Comparison of ENCODE assay signal across 12 cellular contexts in the genomic region with DNA sequence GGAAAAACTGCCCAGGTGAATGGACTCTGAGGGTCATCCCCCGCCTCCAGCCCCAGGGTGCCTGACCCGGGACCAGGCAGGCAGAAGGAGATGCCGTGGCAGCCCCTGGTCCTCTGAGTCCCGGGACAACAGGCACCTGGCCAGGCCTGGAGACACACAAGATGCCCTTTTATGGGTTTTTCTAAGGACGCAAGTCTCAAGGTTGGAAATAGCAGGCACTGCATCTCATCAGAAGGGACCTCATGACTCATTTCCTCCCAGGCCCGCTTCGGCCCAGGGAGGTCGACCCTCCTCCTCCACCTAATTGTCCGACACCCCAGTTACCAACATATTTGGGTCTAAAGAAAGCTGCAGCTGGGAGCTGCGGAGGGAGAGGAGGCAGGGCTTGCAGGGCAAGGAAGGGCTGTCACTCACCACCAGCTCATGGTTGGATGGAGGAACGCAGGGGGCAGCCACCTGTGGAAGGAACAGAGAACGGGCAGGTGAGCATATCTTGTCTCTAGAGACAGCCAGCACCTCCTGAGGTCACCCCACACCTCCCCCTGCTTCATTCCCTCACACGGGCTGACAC.
DNase-seq lines count a peak whose midpoint lies in the region; ATAC-seq and TF ChIP-seq lines count a peak whose summit lies in the region.
"Had no signal": no experiment of that assay in that cellular context is flagged by ENCODE, and none has a peak within 500 bp of the region (broad histone marks: within the 10 kb centered on the region; RNA-seq: fewer than 3 reads in every experiment).

No MANE protein-coding gene starts in this region.

- H3K9me3 ChIP-seq in BLaER1 treated with 17β-estradiol and CSF1 and Interleukin-3, amounts not matched to agents 10 nM and 100 nM (replicated peaks in 1 of 11) = no peaks in the 10 kb centered on the region
- H3K9me3 ChIP-seq in adrenal gland (replicated peaks in 1 of 3) (no peaks in the 10 kb centered on the region), left ventricle myocardium inferior (replicated peaks) (no peaks in the 10 kb centered on the region)

- H3K4me2 ChIP-seq in BLaER1 treated with 17β-estradiol and CSF1 and Interleukin-3, amounts not matched to agents 10 nM and 100 nM = peak overlapping the region in 7 of 11 experiments; percentile 11 to 54 (median 38); a peak in 11 of 22 replicates

- 27 to 43% (median 31%) methylated on average over 6 to 13 of the region's 13 CpGs for WGBS in adrenal gland, 4 donors

- intact Hi-C loops in adrenal gland (cut with DNase I) = no loop called here
- intact Hi-C loops in left ventricle myocardium inferior (cut with micrococcal nuclease) = no loop called here

- H3K4me3 ChIP-seq in BLaER1 treated with 17β-estradiol and CSF1 and Interleukin-3, amounts not matched to agents 10 nM and 100 nM = no peak overlapping the region
- H3K4me3 ChIP-seq in adrenal gland (no peak overlapping the region), left ventricle myocardium inferior (peak overlapping the region; percentile 44)
- H3K4me3 ChIP-seq: K562 had no signal

- no peak for ATAC-seq in GM21515 (IDR thresholded peaks at IDR 0.05; ENCODE audit: unreplicated experiment)
- ATAC-seq: K562 had no signal

- H3K4me1 ChIP-seq in BLaER1 treated with 17β-estradiol and CSF1 and Interleukin-3, amounts not matched to agents 10 nM and 100 nM = peaks cover 14 to 31% (median 26%) of the 10 kb centered on the region in 10 experiments
- H3K4me1 ChIP-seq in adrenal gland (replicated peaks in 1 of 2) = peaks cover 63 to 97% of the 10 kb centered on the region in 2 donors
- peaks cover 100% of the 10 kb centered on the region for H3K4me1 ChIP-seq in left ventricle myocardium inferior

- TF ChIP-seq CTCF in adrenal gland (IDR thresholded peaks at IDR 0.05) (no peak), left ventricle myocardium inferior (IDR thresholded peaks at IDR 0.05; ENCODE audit: borderline replicate concordance) (no peak)

- H3K27ac ChIP-seq in BLaER1 treated with 17β-estradiol and CSF1 and Interleukin-3, amounts not matched to agents 10 nM and 100 nM = no peak overlapping the region
- H3K27ac ChIP-seq in adrenal gland (peak overlapping the region in 4 of 5 donors; percentile 56 to 98 (median 88)), left ventricle myocardium inferior (replicated peaks) (peak overlapping the region; percentile 95)

- DNase-seq in adrenal gland = peak in 6 of 7 donors; percentile 67 to 81 (median 78)
- peak; percentile 36 for DNase-seq in left ventricle myocardium inferior
- DNase-seq in renal cortical epithelial cell (ENCODE audit: low read depth) = peak; percentile 82
- no peak for DNase-seq in GDM1 (lab: John Stamatoyannopoulos, UW)
- no peak for DNase-seq in NCI-H1417 (lab: John Stamatoyannopoulos, UW)
- DNase-seq in COLO829 (ENCODE audit: low spot score) = no peak
- DNase-seq: amniotic stem cell; CD4-positive, alpha-beta T cell; NK-92 treated with Interleukin-12 subunit alpha and Interleukin-12 subunit beta, amount 100 ng/mL, for 24 hours had no signal

- H3K36me3 ChIP-seq in BLaER1 treated with 17β-estradiol and CSF1 and Interleukin-3, amounts not matched to agents 10 nM and 100 nM = peaks cover 0 to 18% (median 0%) of the 10 kb centered on the region in 11 experiments; a peak in 5 of 22 replicates
- H3K36me3 ChIP-seq in adrenal gland (replicated peaks in 1 of 2) (peaks cover 0 to 21% of the 10 kb centered on the region in 2 donors), left ventricle myocardium inferior (peaks cover 36% of the 10 kb centered on the region)

- H3K9ac ChIP-seq in BLaER1 treated with 17β-estradiol and CSF1 and Interleukin-3, amounts not matched to agents 10 nM and 100 nM = no peak overlapping the region

- 0 out of 22 replicates have a peak, but pooled peaks cover 0 to 4% (median 0%) of the 10 kb centered on the region in 11 experiments for H3K27me3 ChIP-seq in BLaER1 treated with 17β-estradiol and CSF1 and Interleukin-3, amounts not matched to agents 10 nM and 100 nM
- no peaks in the 10 kb centered on the region for H3K27me3 ChIP-seq in adrenal gland
- H3K27me3 ChIP-seq in left ventricle myocardium inferior (ENCODE audit: low read depth) = no peaks in the 10 kb centered on the region

- peaks cover 0 to 70% (median 25%) of the 10 kb centered on the region in 11 experiments; a peak in 14 of 22 replicates for H4K20me1 ChIP-seq in BLaER1 treated with 17β-estradiol and CSF1 and Interleukin-3, amounts not matched to agents 10 nM and 100 nM

- TF ChIP-seq POLR2A in adrenal gland (IDR thresholded peaks at IDR 0.05) = no peak

Comparison
In these comparisons a context has a peak if more than half of its experiments do, and no peak if none do; other contexts are left out.
1. H3K27ac ChIP-seq: peak in adrenal gland (4 of 5) and left ventricle myocardium inferior (single experiment); none in BLaER1 treated with 17β-estradiol and CSF1 and Interleukin-3, amounts not matched to agents 10 nM and 100 nM (0 of 11).
2. DNase-seq: peak in adrenal gland (6 of 7), left ventricle myocardium inferior (single experiment) and renal cortical epithelial cell (single experiment); none in GDM1 (single experiment), NCI-H1417 (0 of 3) and COLO829 (single experiment).